In genomic region chr1:27103498-27103897, GRCh38 we compare ENCODE assay signal across 13 cellular contexts.
"Had no signal": no experiment of that assay in that cellular context is flagged by ENCODE, and none has a peak within 500 bp of the region (broad histone marks: within the 10 kb centered on the region; RNA-seq: fewer than 3 reads in every experiment).

No MANE protein-coding gene starts in this region.

- H3K36me3 ChIP-seq: colonic mucosa, gastrocnemius medialis, neural progenitor cell, uterus had no signal

- H3K9ac ChIP-seq: neural progenitor cell, parathyroid adenoma had no signal

- H3K27ac Mint-ChIP-seq: activated CD8-positive, alpha-beta T cell treated with anti-CD3 and anti-CD28 coated beads for 36 hours; neural progenitor cell had no signal

- H3K9me3 ChIP-seq: colonic mucosa, gastrocnemius medialis, thyroid gland, uterus had no signal

- H3K9me3 Mint-ChIP-seq: activated CD8-positive, alpha-beta T cell treated with anti-CD3 and anti-CD28 coated beads for 36 hours; neural progenitor cell had no signal

- DNase-seq: activated CD8-positive, alpha-beta T cell treated with anti-CD3 and anti-CD28 coated beads for 36 hours; activated naive CD4-positive, alpha-beta T cell treated with Interleukin-2 at 50 U/mL for 16 hours; colonic mucosa; gastrocnemius medialis; kidney; stimulated activated CD4-positive, alpha-beta T cell treated with anti-CD3 and anti-CD28 coated beads, Interleukin-15, amount 100 ng/mL, for 24 hours; stimulated activated CD4-positive, alpha-beta T cell treated with anti-CD3 and anti-CD28 coated beads, Interleukin-4, amount 100 ng/mL, for 24 hours; thyroid gland; uterus had no signal

- H3K4me3 ChIP-seq: colonic mucosa, gastrocnemius medialis, neural progenitor cell, thyroid gland, uterus had no signal

- H3K4me2 ChIP-seq: neural progenitor cell had no signal

- H3K4me1 ChIP-seq: colonic mucosa had no signal

- H2AFZ ChIP-seq: neural progenitor cell, parathyroid adenoma had no signal

- H3K79me2 ChIP-seq: parathyroid adenoma had no signal

- FAIRE-seq: astrocyte, kidney had no signal

- H3K4me3 Mint-ChIP-seq: activated CD8-positive, alpha-beta T cell treated with anti-CD3 and anti-CD28 coated beads for 36 hours; neural progenitor cell had no signal

- H3K27ac ChIP-seq: colonic mucosa, gastrocnemius medialis, neural progenitor cell, parathyroid adenoma, thyroid gland, VCaP had no signal

- H3K27me3 ChIP-seq: colonic mucosa, gastrocnemius medialis, neural progenitor cell, thyroid gland, uterus had no signal

- H3K27me3 Mint-ChIP-seq: activated CD8-positive, alpha-beta T cell treated with anti-CD3 and anti-CD28 coated beads for 36 hours had no signal
